In the genomic region with DNA sequence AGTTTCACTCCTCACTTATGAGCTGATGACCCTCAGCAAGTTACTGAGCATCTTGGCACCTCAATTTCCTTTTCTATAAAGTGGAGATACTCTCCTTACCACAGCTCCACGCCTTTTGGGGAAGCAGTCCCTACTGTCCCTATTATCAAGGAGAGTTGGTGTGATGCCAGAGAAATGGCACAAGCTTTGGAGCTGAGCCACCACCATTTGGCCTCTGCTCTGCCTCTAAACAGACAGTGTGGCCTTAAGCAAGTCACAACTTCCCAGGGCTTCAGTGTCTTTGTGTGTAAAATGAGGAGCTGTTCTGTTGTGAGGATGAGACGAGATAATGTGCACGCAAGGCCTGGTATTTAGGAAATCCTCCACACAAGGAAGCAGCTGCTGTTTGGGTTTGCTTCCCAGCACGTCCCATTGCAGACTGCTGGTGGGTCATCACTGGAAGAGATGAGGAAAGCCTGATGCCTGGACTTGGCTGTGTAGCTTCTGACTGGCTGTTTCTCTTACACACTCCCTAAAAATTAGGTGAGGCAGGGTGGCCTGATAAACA, we compare ENCODE assay signal across 19 cellular contexts. TPM values are rescaled to one million over a fixed set of nuclear protein-coding genes. Genes with fewer than 3 reads are reported as not detected.
DNase-seq lines count a peak whose midpoint lies in the region; ATAC-seq and TF ChIP-seq lines count a peak whose summit lies in the region.
"Had no signal": no experiment of that assay in that cellular context is flagged by ENCODE, and none has a peak within 500 bp of the region (broad histone marks: within the 10 kb centered on the region; RNA-seq: fewer than 3 reads in every experiment).

No MANE protein-coding gene starts in this region.

- peak overlapping the region; percentile 78 for H3K27ac Mint-ChIP-seq in neural crest cell (ENCODE audit: unreplicated experiment)
- H3K27ac Mint-ChIP-seq: CD8-positive, alpha-beta T cell; GM23338 had no signal

- H3K4me1 Mint-ChIP-seq in neural crest cell: no peaks in the 10 kb centered on the region
- H3K4me1 Mint-ChIP-seq: CD14-positive monocyte, GM23338 had no signal

- peaks cover 5% of the 10 kb centered on the region for H3K36me3 Mint-ChIP-seq in neural crest cell (ENCODE audit: low read depth)

- no peaks in the 10 kb centered on the region for H3K27me3 ChIP-seq in right lobe of liver
- H3K27me3 ChIP-seq in osteoblast (ENCODE audit: insufficient read depth, low read length): no peaks in the 10 kb centered on the region

- no peak for TF ChIP-seq CTCF in right lobe of liver (IDR thresholded peaks at IDR 0.05)
- no peak for TF ChIP-seq CTCF in neural crest cell (conservative IDR thresholded peaks at IDR 0.05)
- TF ChIP-seq CTCF in osteoblast (IDR thresholded peaks at IDR 0.05; ENCODE audit: extremely low read depth, low read depth, low read length): no peak

- 76% methylated on average over 4 of the region's 4 CpGs for WGBS in right lobe of liver (ENCODE audit: insufficient coverage, low coverage, low lambda C conversion rate, missing lambda C conversion rate)

- no peak overlapping the region for H3K4me2 ChIP-seq in osteoblast (ENCODE audit: insufficient read depth, low read length)
- H3K4me2 ChIP-seq: GM23338 had no signal

- ATAC-seq in right lobe of liver (peak; percentile 22 to 39 (median 34)), HG03280 (IDR thresholded peaks at IDR 0.05; ENCODE audit: unreplicated experiment) (no peak), HG02642 (IDR thresholded peaks at IDR 0.05; ENCODE audit: poor library complexity, unreplicated experiment) (no peak)
- ATAC-seq: CD8-positive, alpha-beta T cell; GM23338 had no signal

- peaks cover 7 to 100% (median 61%) of the 10 kb centered on the region in 4 donors for H3K36me3 ChIP-seq in right lobe of liver
- H3K36me3 ChIP-seq in osteoblast (ENCODE audit: insufficient read depth, low read length): peaks cover 95% of the 10 kb centered on the region

- DNase-seq in NCI-H1694 treated with DMSO at 0.1 percent for 48 hours (lab: John Stamatoyannopoulos, UW) (peak; percentile 15), NCI-H1694 (lab: John Stamatoyannopoulos, UW) (no peak), LHCN-M2 (ENCODE audit: low read depth) (peak; percentile 92), right lobe of liver (no peak), neural crest cell (ENCODE audit: low read depth, low spot score) (no peak), osteoblast (ENCODE audit: insufficient read length, low spot score, missing footprints) (no peak)
- DNase-seq: COR-L47, DMS153, DMS79 treated with DMSO at 0.1 percent for 48 hours, EL, H7 had no signal

- H3K27me3 Mint-ChIP-seq in neural crest cell (ENCODE audit: low read depth): no peaks in the 10 kb centered on the region

- H3K4me1 ChIP-seq in right lobe of liver: no peaks in the 10 kb centered on the region
- no peaks in the 10 kb centered on the region for H3K4me1 ChIP-seq in osteoblast (ENCODE audit: insufficient read depth, low read length)

- no peaks in the 10 kb centered on the region for H3K79me2 ChIP-seq in osteoblast (ENCODE audit: insufficient read depth, low read length)

- no peaks in the 10 kb centered on the region for H3K9me3 ChIP-seq in right lobe of liver
- peaks cover 4% of the 10 kb centered on the region for H3K9me3 ChIP-seq in osteoblast (ENCODE audit: low read depth, low read length)

- intact Hi-C loops in right lobe of liver (cut with DNase I): no loop called here

- no peaks in the 10 kb centered on the region for H3K9me3 Mint-ChIP-seq in neural crest cell
- H3K9me3 Mint-ChIP-seq: CD8-positive, alpha-beta T cell had no signal

- TF ChIP-seq POLR2A in right lobe of liver (IDR thresholded peaks at IDR 0.05): no peak

- H3K4me3 ChIP-seq in right lobe of liver (no peak overlapping the region), osteoblast (ENCODE audit: insufficient read depth, low read length) (no peak overlapping the region)
- H3K4me3 ChIP-seq: GM23338 had no signal

- H3K27ac ChIP-seq in right lobe of liver: no peak overlapping the region
- H3K27ac ChIP-seq in osteoblast (ENCODE audit: low read depth, low read length): no peak overlapping the region
- H3K27ac ChIP-seq: 22Rv1 had no signal

- H2AFZ ChIP-seq in osteoblast (ENCODE audit: low read length): no peak overlapping the region
- H2AFZ ChIP-seq: GM23338 had no signal

- no peaks in the 10 kb centered on the region for H4K20me1 ChIP-seq in osteoblast (ENCODE audit: insufficient read depth, low read length)

- H3K4me3 Mint-ChIP-seq in neural crest cell: no peak overlapping the region
- H3K4me3 Mint-ChIP-seq: CD14-positive monocyte; CD8-positive, alpha-beta T cell; GM23338 had no signal

RNA-seq across cellular contexts. Expression of gene NSFL1C, which starts 18.5 kb away (rescaled TPM):
- total RNA-seq in LHCN-M2 (2014; rRNA removed) (29.6 and 33.0 TPM in 2 replicates), right lobe of liver (10 to 100 TPM; 40.8 to 53.5 (median 43.4) TPM), neural crest cell (93.9 and 97.7 TPM in 2 replicates), osteoblast (23.0 and 30.0 TPM in 2 replicates)
- polyA plus RNA-seq in LHCN-M2 (2012): 88.4 TPM

RNA-seq across cellular contexts. Expression of gene SIRPB2, which starts 43.1 kb away (rescaled TPM):
- total RNA-seq in LHCN-M2 (2014; rRNA removed) (not detected in 2 replicates), right lobe of liver (1 to 10 TPM in 5 of 6 experiments, under 1 TPM in 1; 0.55 to 5.6 (median 2.4) TPM), neural crest cell (not detected in 2 replicates), osteoblast (under 0.01 TPM in 1 of 2 replicates, not detected in the other)
- not detected for polyA plus RNA-seq in LHCN-M2 (2012)
- total RNA-seq: CD8-positive, alpha-beta T cell; GM23338; H7; HT-29 had no signal
- polyA plus RNA-seq: BJ had no signal

RNA-seq across cellular contexts. Expression of gene FKBP1A, which starts 55.3 kb away (rescaled TPM):
- 130 and 131 TPM in 2 replicates for total RNA-seq in LHCN-M2 (2014; rRNA removed)
- 412 TPM for polyA plus RNA-seq in LHCN-M2 (2012)
- 10 to 100 TPM; 56.9 to 86.9 (median 63.4) TPM for total RNA-seq in right lobe of liver
- 176 and 185 TPM in 2 replicates for total RNA-seq in neural crest cell
- total RNA-seq in osteoblast: 150 and 154 TPM in 2 replicates

Comparison
In these comparisons a context has a peak if more than half of its experiments do, and no peak if none do; other contexts are left out.
1. DNase-seq: peak in NCI-H1694 treated with DMSO at 0.1 percent for 48 hours (single experiment) and LHCN-M2 (single experiment); none in NCI-H1694 (single experiment), right lobe of liver (0 of 3), neural crest cell (single experiment) and osteoblast (single experiment).
2. ATAC-seq: peak in right lobe of liver (4 of 4); none in HG03280 (single experiment) and HG02642 (single experiment).